In the genomic region with DNA sequence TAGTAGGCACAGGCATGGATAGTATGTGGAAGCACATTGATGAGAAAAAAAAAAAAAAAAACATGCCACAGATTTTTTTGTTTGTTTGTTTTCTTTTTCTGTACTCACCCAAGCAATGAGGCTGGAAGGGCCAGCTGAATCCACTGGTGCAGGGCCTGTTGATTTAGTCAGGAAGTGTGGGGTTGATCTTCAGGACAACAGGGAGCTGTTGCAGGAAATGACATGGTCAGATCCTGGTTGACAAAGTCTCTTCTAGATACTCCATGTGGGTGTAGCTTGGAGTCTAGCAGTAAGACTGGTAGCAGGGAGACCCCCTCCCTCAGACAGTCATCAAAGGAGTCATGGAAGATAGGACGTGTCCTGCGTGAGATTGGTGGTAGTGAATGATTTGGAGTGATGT, we compare ENCODE assay signal across 2 cellular contexts.
TF ChIP-seq lines count a peak whose summit lies in the region.

No MANE protein-coding gene starts in this region.

TF ChIP-seq in A549, 52 proteins besides CTCF, POLR2A, EP300 and RAD21 (continued from another document):
- TF ChIP-seq, protein P1, sequence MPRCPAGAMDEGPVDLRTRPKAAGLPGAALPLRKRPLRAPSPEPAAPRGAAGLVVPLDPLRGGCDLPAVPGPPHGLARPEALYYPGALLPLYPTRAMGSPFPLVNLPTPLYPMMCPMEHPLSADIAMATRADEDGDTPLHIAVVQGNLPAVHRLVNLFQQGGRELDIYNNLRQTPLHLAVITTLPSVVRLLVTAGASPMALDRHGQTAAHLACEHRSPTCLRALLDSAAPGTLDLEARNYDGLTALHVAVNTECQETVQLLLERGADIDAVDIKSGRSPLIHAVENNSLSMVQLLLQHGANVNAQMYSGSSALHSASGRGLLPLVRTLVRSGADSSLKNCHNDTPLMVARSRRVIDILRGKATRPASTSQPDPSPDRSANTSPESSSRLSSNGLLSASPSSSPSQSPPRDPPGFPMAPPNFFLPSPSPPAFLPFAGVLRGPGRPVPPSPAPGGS (IDR thresholded peaks at IDR 0.05) = no peak
- no peak for TF ChIP-seq CEBPB (IDR thresholded peaks at IDR 0.05)
- TF ChIP-seq HOXB13 (CRISPR knock-in tag; IDR thresholded peaks at IDR 0.05; ENCODE audit: low read depth) = no peak
- TF ChIP-seq FOSL2 (IDR thresholded peaks at IDR 0.05) = no peak
- TF ChIP-seq FOSL2 (CRISPR knock-in tag; IDR thresholded peaks at IDR 0.05) = no peak
- TF ChIP-seq ZC3H11A (IDR thresholded peaks at IDR 0.05) = no peak
- no peak for TF ChIP-seq CHD4 (IDR thresholded peaks at IDR 0.05; ENCODE audit: borderline replicate concordance)
- TF ChIP-seq ZNF302 (CRISPR knock-in tag; IDR thresholded peaks at IDR 0.05) = no peak
- no peak for TF ChIP-seq HOXA7 (CRISPR knock-in tag; IDR thresholded peaks at IDR 0.05)
- TF ChIP-seq, protein P2, sequence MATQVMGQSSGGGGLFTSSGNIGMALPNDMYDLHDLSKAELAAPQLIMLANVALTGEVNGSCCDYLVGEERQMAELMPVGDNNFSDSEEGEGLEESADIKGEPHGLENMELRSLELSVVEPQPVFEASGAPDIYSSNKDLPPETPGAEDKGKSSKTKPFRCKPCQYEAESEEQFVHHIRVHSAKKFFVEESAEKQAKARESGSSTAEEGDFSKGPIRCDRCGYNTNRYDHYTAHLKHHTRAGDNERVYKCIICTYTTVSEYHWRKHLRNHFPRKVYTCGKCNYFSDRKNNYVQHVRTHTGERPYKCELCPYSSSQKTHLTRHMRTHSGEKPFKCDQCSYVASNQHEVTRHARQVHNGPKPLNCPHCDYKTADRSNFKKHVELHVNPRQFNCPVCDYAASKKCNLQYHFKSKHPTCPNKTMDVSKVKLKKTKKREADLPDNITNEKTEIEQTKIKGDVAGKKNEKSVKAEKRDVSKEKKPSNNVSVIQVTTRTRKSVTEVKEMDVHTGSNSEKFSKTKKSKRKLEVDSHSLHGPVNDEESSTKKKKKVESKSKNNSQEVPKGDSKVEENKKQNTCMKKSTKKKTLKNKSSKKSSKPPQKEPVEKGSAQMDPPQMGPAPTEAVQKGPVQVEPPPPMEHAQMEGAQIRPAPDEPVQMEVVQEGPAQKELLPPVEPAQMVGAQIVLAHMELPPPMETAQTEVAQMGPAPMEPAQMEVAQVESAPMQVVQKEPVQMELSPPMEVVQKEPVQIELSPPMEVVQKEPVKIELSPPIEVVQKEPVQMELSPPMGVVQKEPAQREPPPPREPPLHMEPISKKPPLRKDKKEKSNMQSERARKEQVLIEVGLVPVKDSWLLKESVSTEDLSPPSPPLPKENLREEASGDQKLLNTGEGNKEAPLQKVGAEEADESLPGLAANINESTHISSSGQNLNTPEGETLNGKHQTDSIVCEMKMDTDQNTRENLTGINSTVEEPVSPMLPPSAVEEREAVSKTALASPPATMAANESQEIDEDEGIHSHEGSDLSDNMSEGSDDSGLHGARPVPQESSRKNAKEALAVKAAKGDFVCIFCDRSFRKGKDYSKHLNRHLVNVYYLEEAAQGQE (IDR thresholded peaks at IDR 0.05) = no peak
- TF ChIP-seq ZFP36 (IDR thresholded peaks at IDR 0.05; ENCODE audit: borderline replicate concordance, partially characterized antibody) = no peak
- no peak for TF ChIP-seq HEYL (CRISPR knock-in tag; IDR thresholded peaks at IDR 0.05)
- no peak for TF ChIP-seq JUN (IDR thresholded peaks at IDR 0.05)

TF ChIP-seq in WTC11, 78 proteins besides CTCF, POLR2A, EP300 and RAD21 (continued from another document):
- TF ChIP-seq, protein P3, sequence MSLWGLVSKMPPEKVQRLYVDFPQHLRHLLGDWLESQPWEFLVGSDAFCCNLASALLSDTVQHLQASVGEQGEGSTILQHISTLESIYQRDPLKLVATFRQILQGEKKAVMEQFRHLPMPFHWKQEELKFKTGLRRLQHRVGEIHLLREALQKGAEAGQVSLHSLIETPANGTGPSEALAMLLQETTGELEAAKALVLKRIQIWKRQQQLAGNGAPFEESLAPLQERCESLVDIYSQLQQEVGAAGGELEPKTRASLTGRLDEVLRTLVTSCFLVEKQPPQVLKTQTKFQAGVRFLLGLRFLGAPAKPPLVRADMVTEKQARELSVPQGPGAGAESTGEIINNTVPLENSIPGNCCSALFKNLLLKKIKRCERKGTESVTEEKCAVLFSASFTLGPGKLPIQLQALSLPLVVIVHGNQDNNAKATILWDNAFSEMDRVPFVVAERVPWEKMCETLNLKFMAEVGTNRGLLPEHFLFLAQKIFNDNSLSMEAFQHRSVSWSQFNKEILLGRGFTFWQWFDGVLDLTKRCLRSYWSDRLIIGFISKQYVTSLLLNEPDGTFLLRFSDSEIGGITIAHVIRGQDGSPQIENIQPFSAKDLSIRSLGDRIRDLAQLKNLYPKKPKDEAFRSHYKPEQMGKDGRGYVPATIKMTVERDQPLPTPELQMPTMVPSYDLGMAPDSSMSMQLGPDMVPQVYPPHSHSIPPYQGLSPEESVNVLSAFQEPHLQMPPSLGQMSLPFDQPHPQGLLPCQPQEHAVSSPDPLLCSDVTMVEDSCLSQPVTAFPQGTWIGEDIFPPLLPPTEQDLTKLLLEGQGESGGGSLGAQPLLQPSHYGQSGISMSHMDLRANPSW (CRISPR knock-in tag; conservative IDR thresholded peaks at IDR 0.05; ENCODE audit: low read depth) = no peak
- TF ChIP-seq, protein P4, sequence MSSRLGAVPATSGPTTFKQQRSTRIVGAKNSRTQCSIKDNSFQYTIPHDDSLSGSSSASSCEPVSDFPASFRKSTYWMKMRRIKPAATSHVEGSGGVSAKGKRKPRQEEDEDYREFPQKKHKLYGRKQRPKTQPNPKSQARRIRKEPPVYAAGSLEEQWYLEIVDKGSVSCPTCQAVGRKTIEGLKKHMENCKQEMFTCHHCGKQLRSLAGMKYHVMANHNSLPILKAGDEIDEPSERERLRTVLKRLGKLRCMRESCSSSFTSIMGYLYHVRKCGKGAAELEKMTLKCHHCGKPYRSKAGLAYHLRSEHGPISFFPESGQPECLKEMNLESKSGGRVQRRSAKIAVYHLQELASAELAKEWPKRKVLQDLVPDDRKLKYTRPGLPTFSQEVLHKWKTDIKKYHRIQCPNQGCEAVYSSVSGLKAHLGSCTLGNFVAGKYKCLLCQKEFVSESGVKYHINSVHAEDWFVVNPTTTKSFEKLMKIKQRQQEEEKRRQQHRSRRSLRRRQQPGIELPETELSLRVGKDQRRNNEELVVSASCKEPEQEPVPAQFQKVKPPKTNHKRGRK (CRISPR knock-in tag; IDR thresholded peaks at IDR 0.05; ENCODE audit: borderline replicate concordance) = no peak
- TF ChIP-seq, protein P5, sequence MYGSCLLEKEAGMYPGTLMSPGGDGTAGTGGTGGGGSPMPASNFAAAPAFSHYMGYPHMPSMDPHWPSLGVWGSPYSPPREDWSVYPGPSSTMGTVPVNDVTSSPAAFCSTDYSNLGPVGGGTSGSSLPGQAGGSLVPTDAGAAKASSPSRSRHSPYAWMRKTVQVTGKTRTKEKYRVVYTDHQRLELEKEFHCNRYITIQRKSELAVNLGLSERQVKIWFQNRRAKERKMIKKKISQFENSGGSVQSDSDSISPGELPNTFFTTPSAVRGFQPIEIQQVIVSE (CRISPR knock-in tag; IDR thresholded peaks at IDR 0.05; ENCODE audit: borderline replicate concordance) = no peak
- TF ChIP-seq IRF2 (CRISPR knock-in tag; IDR thresholded peaks at IDR 0.05; ENCODE audit: borderline replicate concordance, low read depth) (no peak), GABPB1 (CRISPR knock-in tag; IDR thresholded peaks at IDR 0.05) (no peak), NFATC4 (CRISPR knock-in tag; IDR thresholded peaks at IDR 0.05) (no peak), CREM (CRISPR knock-in tag; IDR thresholded peaks at IDR 0.05) (no peak), ZNF396 (CRISPR knock-in tag; IDR thresholded peaks at IDR 0.05; ENCODE audit: borderline replicate concordance) (no peak), NR2C2 (CRISPR knock-in tag; IDR thresholded peaks at IDR 0.05) (no peak)
- TF ChIP-seq, protein P6, sequence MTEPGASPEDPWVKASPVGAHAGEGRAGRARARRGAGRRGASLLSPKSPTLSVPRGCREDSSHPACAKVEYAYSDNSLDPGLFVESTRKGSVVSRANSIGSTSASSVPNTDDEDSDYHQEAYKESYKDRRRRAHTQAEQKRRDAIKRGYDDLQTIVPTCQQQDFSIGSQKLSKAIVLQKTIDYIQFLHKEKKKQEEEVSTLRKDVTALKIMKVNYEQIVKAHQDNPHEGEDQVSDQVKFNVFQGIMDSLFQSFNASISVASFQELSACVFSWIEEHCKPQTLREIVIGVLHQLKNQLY (CRISPR knock-in tag; IDR thresholded peaks at IDR 0.05) = no peak
